11 cellular contexts compared by ENCODE assay signal in genomic region chr6:127457444-127458064, GRCh38.
DNase-seq lines count a peak whose midpoint lies in the region; ATAC-seq and TF ChIP-seq lines count a peak whose summit lies in the region.
"Had no signal": no experiment of that assay in that cellular context is flagged by ENCODE, and none has a peak within 500 bp of the region (broad histone marks: within the 10 kb centered on the region; RNA-seq: fewer than 3 reads in every experiment).

No MANE protein-coding gene starts in this region.

- no peaks in the 10 kb centered on the region for H3K27me3 ChIP-seq in rectal smooth muscle tissue (ENCODE audit: control insufficient read depth, insufficient read depth, low read length)

- ATAC-seq in GM18907 (IDR thresholded peaks at IDR 0.05; ENCODE audit: unreplicated experiment) (no peak), GM19395 (IDR thresholded peaks at IDR 0.05; ENCODE audit: unreplicated experiment) (no peak)

- H3K4me3 ChIP-seq in SK-N-MC = peak overlapping the region; percentile 54
- H3K4me3 ChIP-seq in foreskin fibroblast (ENCODE audit: low read depth in 1 of 2, low read length in 2 of 2) = no peak overlapping the region
- peak overlapping the region; percentile 64 for H3K4me3 ChIP-seq in rectal smooth muscle tissue (ENCODE audit: low read length)

- no peak for TF ChIP-seq CTCF in foreskin fibroblast (IDR thresholded peaks at IDR 0.05; ENCODE audit: low read depth, low read length)

- peaks cover 25% of the 10 kb centered on the region for H3K4me1 ChIP-seq in rectal smooth muscle tissue (ENCODE audit: control insufficient read depth, insufficient read depth, low read length)
- H3K4me1 ChIP-seq: Caco-2 had no signal

- peak; percentile 23 for DNase-seq in ELR (ENCODE audit: low read depth)
- no peak for DNase-seq in SK-N-MC (ENCODE audit: low read depth, low spot score)
- DNase-seq in foreskin fibroblast = peak; percentile 63 to 80
- no peak for DNase-seq in NCI-H345 (lab: John Stamatoyannopoulos, UW)
- DNase-seq in NCI-H1092 treated with DMSO at 0.1 percent for 48 hours (lab: John Stamatoyannopoulos, UW) = no peak
- DNase-seq: amygdala, Caco-2, NCI-H2029 treated with DMSO at 0.1 percent for 48 hours had no signal

- H3K27ac ChIP-seq in SK-N-MC (peak overlapping the region; percentile 80), rectal smooth muscle tissue (ENCODE audit: low read depth, low read length) (peak overlapping the region; percentile 79)

- no peaks in the 10 kb centered on the region for H3K36me3 ChIP-seq in SK-N-MC (ENCODE audit: insufficient read depth, low read length)
- H3K36me3 ChIP-seq in rectal smooth muscle tissue (ENCODE audit: control insufficient read depth, insufficient read depth, low read length) = no peaks in the 10 kb centered on the region

- H3K9ac ChIP-seq in SK-N-MC (ENCODE audit: insufficient read length) (no peak overlapping the region), rectal smooth muscle tissue (ENCODE audit: low read length) (no peak overlapping the region)

- H3K9me3 ChIP-seq in SK-N-MC (ENCODE audit: low read depth, low read length) = no peaks in the 10 kb centered on the region
- H3K9me3 ChIP-seq: Caco-2 had no signal

Comparison
In these comparisons a context has a peak if more than half of its experiments do, and no peak if none do; other contexts are left out.
1. DNase-seq: peak in ELR (single experiment) and foreskin fibroblast (2 of 2); none in SK-N-MC (single experiment), NCI-H345 (single experiment) and NCI-H1092 treated with DMSO at 0.1 percent for 48 hours (single experiment).
2. H3K4me3 ChIP-seq: peak in SK-N-MC (single experiment) and rectal smooth muscle tissue (single experiment); none in foreskin fibroblast (0 of 2).